In the genomic region with DNA sequence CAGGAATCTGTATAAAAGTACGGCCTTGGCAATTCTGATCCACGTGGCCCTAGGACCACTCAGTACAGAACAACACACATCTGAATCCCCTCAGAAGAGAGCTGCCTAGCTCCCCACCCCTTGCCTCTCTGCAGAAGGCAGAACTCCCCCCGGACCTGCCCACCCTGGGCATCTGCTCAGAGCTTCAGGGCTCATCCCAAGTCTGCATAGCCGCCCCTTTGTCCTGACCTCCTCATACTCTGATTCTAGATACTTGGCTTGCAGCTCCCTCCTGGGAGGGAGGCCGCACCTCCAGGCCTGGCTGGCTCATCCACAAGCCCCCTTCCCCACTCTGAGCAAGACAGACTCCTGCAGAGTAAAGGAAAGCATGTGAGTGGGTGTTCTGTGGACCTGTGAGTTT, we compare ENCODE assay signal across 20 cellular contexts. TPM values are rescaled to one million over a fixed set of nuclear protein-coding genes. Genes with fewer than 3 reads are reported as not detected.
"Had no signal": no experiment of that assay in that cellular context is flagged by ENCODE, and none has a peak within 500 bp of the region (broad histone marks: within the 10 kb centered on the region; RNA-seq: fewer than 3 reads in every experiment).

No MANE protein-coding gene starts in this region.

- DNase-seq: colonic mucosa; dermis blood vessel endothelial cell; effector CD4-positive, alpha-beta T cell; foreskin melanocyte; kidney; left cardiac atrium; left ventricle myocardium inferior; lower lobe of right lung; naive B cell; small intestine; stimulated activated CD4-positive, alpha-beta T cell treated with anti-CD3 and anti-CD28 coated beads, Interleukin-2, amount 100 ng/mL, for 48 hours; stimulated activated naive B cell treated with anti-CD40 and anti-IgM and Interleukin-4, amounts not matched to agents 10 μg/mL and 1 μg/mL and 100 μg/mL, for 72 hours; stomach; thyroid gland had no signal

- H3K36me3 Mint-ChIP-seq: memory B cell; naive B cell; stimulated activated naive B cell treated with anti-CD40 and anti-IgM and Interleukin-4, amounts not matched to agents 10 μg/mL and 1 μg/mL and 100 μg/mL, for 72 hours had no signal

- H3K4me3 Mint-ChIP-seq: memory B cell; nephron; stimulated activated naive B cell treated with anti-CD40 and anti-IgM and Interleukin-4, amounts not matched to agents 10 μg/mL and 1 μg/mL and 100 μg/mL, for 72 hours had no signal

- H3K9me3 ChIP-seq: colonic mucosa, left ventricle myocardium inferior, lower lobe of right lung, stomach, thyroid gland, upper lobe of left lung, vagina had no signal

- FAIRE-seq: kidney, small intestine had no signal

- ATAC-seq: left cardiac atrium; lower lobe of right lung; stimulated activated naive B cell treated with anti-CD40 and anti-IgM and Interleukin-4, amounts not matched to agents 10 μg/mL and 1 μg/mL and 100 μg/mL, for 72 hours had no signal

- H3K4me1 ChIP-seq: colonic mucosa, lower lobe of right lung, stomach, upper lobe of left lung, vagina had no signal

- H3K27ac ChIP-seq: colonic mucosa, hepatocyte, left ventricle myocardium inferior, lower lobe of right lung, stomach, upper lobe of left lung, vagina had no signal

- H3K4me3 ChIP-seq: colonic mucosa, hepatocyte, left ventricle myocardium inferior, lower lobe of right lung, stomach, thyroid gland, upper lobe of left lung, vagina had no signal

- H3K27me3 ChIP-seq: colonic mucosa, thyroid gland, upper lobe of left lung, vagina had no signal

- H3K9me3 Mint-ChIP-seq: memory B cell; nephron; stimulated activated naive B cell treated with anti-CD40 and anti-IgM and Interleukin-4, amounts not matched to agents 10 μg/mL and 1 μg/mL and 100 μg/mL, for 72 hours had no signal

- H3K4me1 Mint-ChIP-seq: memory B cell; naive B cell; nephron; stimulated activated naive B cell treated with anti-CD40 and anti-IgM and Interleukin-4, amounts not matched to agents 10 μg/mL and 1 μg/mL and 100 μg/mL, for 72 hours had no signal

- H3K36me3 ChIP-seq: colonic mucosa, left ventricle myocardium inferior, lower lobe of right lung, stomach, thyroid gland, upper lobe of left lung, vagina had no signal

- H3K27ac Mint-ChIP-seq: memory B cell; naive B cell; nephron; stimulated activated naive B cell treated with anti-CD40 and anti-IgM and Interleukin-4, amounts not matched to agents 10 μg/mL and 1 μg/mL and 100 μg/mL, for 72 hours had no signal

RNA-seq across cellular contexts. Expression of a gene that starts 49.6 kb away (rescaled TPM):
- total RNA-seq: dermis blood vessel endothelial cell, pulmonary artery endothelial cell had no signal
